9 cellular contexts compared by ENCODE assay signal in genomic region chr21:45317401-45318145, GRCh38. TPM values are rescaled to one million over a fixed set of nuclear protein-coding genes. Genes with fewer than 3 reads are reported as not detected.
DNase-seq lines count a peak whose midpoint lies in the region; ATAC-seq and TF ChIP-seq lines count a peak whose summit lies in the region.
"Had no signal": no experiment of that assay in that cellular context is flagged by ENCODE, and none has a peak within 500 bp of the region (broad histone marks: within the 10 kb centered on the region; RNA-seq: fewer than 3 reads in every experiment).

No MANE protein-coding gene starts in this region.

- intact Hi-C loops in heart left ventricle (cut with DNase I), result loop anchor here in 3 of 10 donors (2.0 to 5.0 kb wide), 3 partner anchors 39 to 45 kb away; no protein-coding TSS in a partner anchor
- intact Hi-C loops in sigmoid colon (cut with DNase I), result no loop called here

- TF ChIP-seq CTCF in heart left ventricle (IDR thresholded peaks at IDR 0.05) (no peak), sigmoid colon (IDR thresholded peaks at IDR 0.05) (no peak)

- H3K4me3 ChIP-seq in heart left ventricle (no peak overlapping the region), sigmoid colon (no peak overlapping the region)

- TF ChIP-seq EP300 in sigmoid colon (IDR thresholded peaks at IDR 0.05), result no peak

- peak overlapping the region; percentile 61 to 92 (median 86) for H3K27ac ChIP-seq in heart left ventricle
- peak overlapping the region; percentile 73 to 90 (median 79) for H3K27ac ChIP-seq in sigmoid colon

- in situ Hi-C loops in Caki2 (cut with HindIII; ENCODE audit: low pct_unique_long_range_greater_than_20kb, low sequenced_read_pairs), result no loop called here

- TF ChIP-seq POLR2A in heart left ventricle (IDR thresholded peaks at IDR 0.05) (no peak), sigmoid colon (IDR thresholded peaks at IDR 0.05) (no peak)

- DNase-seq in Caki2 (ENCODE audit: low read depth) (peak; percentile 67), amniotic epithelial cell (ENCODE audit: low read depth) (peak; percentile 48), heart left ventricle (peak in 3 of 5 donors; percentile 22 to 52 (median 44)), sigmoid colon (peak; percentile 64), NCI-H2171 treated with DMSO at 0.1 percent for 48 hours (lab: John Stamatoyannopoulos, UW) (no peak), DMS79 treated with DMSO at 0.1 percent for 48 hours (lab: John Stamatoyannopoulos, UW) (no peak)
- DNase-seq: NCI-H446 treated with DMSO at 0.1 percent for 48 hours had no signal

- H3K27me3 ChIP-seq in heart left ventricle, result no peaks in the 10 kb centered on the region
- no peaks in the 10 kb centered on the region for H3K27me3 ChIP-seq in sigmoid colon

- peaks cover 7 to 46% (median 37%) of the 10 kb centered on the region in 12 donors for H3K4me1 ChIP-seq in heart left ventricle
- peaks cover 0 to 53% (median 46%) of the 10 kb centered on the region in 4 donors for H3K4me1 ChIP-seq in sigmoid colon

- no peaks in the 10 kb centered on the region for H3K9me3 ChIP-seq in heart left ventricle
- no peaks in the 10 kb centered on the region for H3K9me3 ChIP-seq in sigmoid colon

- H3K36me3 ChIP-seq in heart left ventricle (no peaks in the 10 kb centered on the region), sigmoid colon (no peaks in the 10 kb centered on the region)

- ATAC-seq in heart left ventricle (no peak), GM19023 (IDR thresholded peaks at IDR 0.05; ENCODE audit: unreplicated experiment) (no peak), GM18517 (IDR thresholded peaks at IDR 0.05; ENCODE audit: unreplicated experiment) (no peak)

- 72 to 88% (median 79%) methylated on average over 13 to 17 of the region's 17 CpGs for WGBS in heart left ventricle, 4 donors
- WGBS in sigmoid colon, 2 donors, result 75 to 82% methylated on average over 17 of the region's 17 CpGs

RNA-seq across cellular contexts. Expression of gene POFUT2, which starts 29.9 kb away (rescaled TPM):
- 35.2 and 87.3 TPM in 2 replicates for total RNA-seq in Caki2 (2014; rRNA removed; shearing (Covaris generic); ENCODE audit: low replicate concordance)
- total RNA-seq in heart left ventricle (10 to 100 TPM; 10.8 to 22.0 (median 18.5) TPM), sigmoid colon (10 to 100 TPM; 13.0 to 31.3 (median 20.9) TPM)
- polyA plus RNA-seq in heart left ventricle (10 to 100 TPM; 14.1 to 25.8 TPM), sigmoid colon (10 to 100 TPM in 1 of 3 donors, 1 to 10 TPM in 2; 2.5 to 21.6 (median 3.0) TPM)

Comparison
In these comparisons a context has a peak if more than half of its experiments do, and no peak if none do; other contexts are left out.
1. DNase-seq: peak in Caki2 (single experiment), amniotic epithelial cell (single experiment), heart left ventricle (3 of 5) and sigmoid colon (single experiment); none in NCI-H2171 treated with DMSO at 0.1 percent for 48 hours (single experiment) and DMS79 treated with DMSO at 0.1 percent for 48 hours (single experiment).